ENCODE assay signal across 1 cellular context in the genomic region with DNA sequence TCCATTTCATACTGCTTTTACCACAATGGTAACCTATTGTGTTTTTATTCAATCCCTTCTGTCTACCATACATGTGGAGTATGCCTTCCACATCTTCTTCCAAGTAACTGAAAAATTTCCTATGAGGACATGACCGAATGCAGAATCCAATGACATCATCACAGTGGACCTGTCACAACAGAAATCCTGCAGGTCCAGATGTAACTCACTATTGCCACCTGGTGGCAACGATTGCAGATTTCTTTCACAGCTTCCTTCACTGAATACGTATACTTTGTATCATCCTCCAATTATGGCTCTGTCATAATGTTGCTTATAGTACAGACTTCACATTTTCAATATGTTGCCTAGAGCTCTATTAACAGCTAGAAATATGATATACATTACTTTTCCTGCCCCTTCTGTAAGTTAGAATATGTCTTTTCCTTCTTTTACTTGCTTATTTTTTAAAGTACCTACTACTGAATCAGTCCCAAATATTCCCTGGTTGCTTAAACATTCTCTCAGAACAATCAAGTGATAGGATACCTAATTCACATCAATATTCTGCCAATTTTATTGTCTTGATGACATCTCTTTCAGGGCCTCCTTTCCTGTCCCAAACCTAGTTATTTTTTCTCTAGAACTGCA.
TF ChIP-seq lines count a peak whose summit lies in the region.

No MANE protein-coding gene starts in this region.

TF ChIP-seq in GM12878, 131 proteins besides CTCF, POLR2A, EP300 and RAD21 (continued from another document):
- 0 out of 2 replicates have a peak, but pooled peaks have one; percentile 43 for TF ChIP-seq ZNF592 (IDR thresholded peaks at IDR 0.05)
